Comparison of ENCODE assay signal across 8 cellular contexts in genomic region chr19:16571689-16572331, GRCh38. TPM values are rescaled to one million over a fixed set of nuclear protein-coding genes. Genes with fewer than 3 reads are reported as not detected.
A peak's percentile ranks its signal among the peaks of the same experiment; 100 is the strongest.
DNase-seq lines count a peak whose midpoint lies in the region; ATAC-seq and TF ChIP-seq lines count a peak whose summit lies in the region.

No MANE protein-coding gene starts in this region.

- H3K4me3 ChIP-seq in adrenal gland, result peak overlapping the region; percentile 20 to 89 (median 58)

- H3K36me3 ChIP-seq in adrenal gland (replicated peaks in 1 of 2), result peaks cover 0 to 28% of the 10 kb centered on the region in 2 donors

- WGBS in adrenal gland, 4 donors, result 1 to 11% (median 2%) methylated on average over 9 to 80 of the region's 80 CpGs

- H3K9me3 ChIP-seq in adrenal gland (replicated peaks in 1 of 3), result no peaks in the 10 kb centered on the region

- no peak for TF ChIP-seq POLR2A in adrenal gland (IDR thresholded peaks at IDR 0.05)

- ATAC-seq in GM21529 (IDR thresholded peaks at IDR 0.05; ENCODE audit: unreplicated experiment), result peak; percentile 28
- ATAC-seq in stimulated activated naive CD8-positive, alpha-beta T cell treated with anti-CD3 and anti-CD28 coated beads, Interleukin-15, Interleukin-2, amounts not matched to agents 100 U/mL and 50 U/mL, for 24 hours, result peak; percentile 22

- TF ChIP-seq CTCF in GM12873 (IDR thresholded peaks at IDR 0.05; ENCODE audit: insufficient read depth, low read depth, low read length, missing control alignments) (peak; percentile 5), adrenal gland (IDR thresholded peaks at IDR 0.05) (no peak)

- H3K27ac ChIP-seq in adrenal gland, result peak overlapping the region in 4 of 5 donors; percentile 65 to 94 (median 79)

- intact Hi-C loops in adrenal gland (cut with DNase I), result loop anchor here in 1 of 2 donors (10.0 kb wide), 1 partner anchor 53 kb away; the partner anchor contains the start of gene MED26

- no peaks in the 10 kb centered on the region for H3K27me3 ChIP-seq in adrenal gland

- peak; percentile 26 for DNase-seq in M059J (ENCODE audit: low read depth)
- peak in 6 of 7 donors; percentile 47 to 71 (median 60) for DNase-seq in adrenal gland
- DNase-seq in islet precursor cell, result peak; percentile 67
- DNase-seq in stimulated activated naive CD8-positive, alpha-beta T cell treated with anti-CD3 and anti-CD28 coated beads, Interleukin-15, Interleukin-2, amounts not matched to agents 100 U/mL and 50 U/mL, for 24 hours, result peak; percentile 54
- no peak for DNase-seq in central memory CD4-positive, alpha-beta T cell
- DNase-seq in SKM-1 treated with dmso at 0.1 percent for 144 hours (lab: John Stamatoyannopoulos, UW; ENCODE audit: unreplicated experiment), result no peak

- H3K4me1 ChIP-seq in adrenal gland (replicated peaks in 1 of 2), result peaks cover 16 to 32% of the 10 kb centered on the region in 2 donors

RNA-seq across cellular contexts. Expression of gene SLC35E1, which starts 0.4 kb away (rescaled TPM):
- 35.7 and 43.5 TPM in 2 replicates for total RNA-seq in M059J (2014; rRNA removed; shearing (Covaris generic))
- 10 to 100 TPM; 22.6 to 49.8 (median 40.2) TPM for total RNA-seq in adrenal gland
- polyA plus RNA-seq in adrenal gland, result 10 to 100 TPM; 22.0 to 43.1 (median 26.8) TPM

RNA-seq across cellular contexts. Expression of gene CHERP, which starts 29.6 kb away (rescaled TPM):
- total RNA-seq in M059J (2014; rRNA removed; shearing (Covaris generic)), result 4.5 and 7.5 TPM in 2 replicates
- total RNA-seq in adrenal gland, result 10 to 100 TPM in 7 of 8 donors, 1 to 10 TPM in 1; 8.4 to 50.7 (median 23.7) TPM
- polyA plus RNA-seq in adrenal gland, result 10 to 100 TPM; 11.3 to 39.3 (median 24.8) TPM

RNA-seq across cellular contexts. Expression of gene MED26, which starts 56.2 kb away (rescaled TPM):
- total RNA-seq in M059J (2014; rRNA removed; shearing (Covaris generic)), result 4.0 and 9.2 TPM in 2 replicates
- 10 to 100 TPM in 3 of 8 donors, 1 to 10 TPM in 5; 8.1 to 17.3 (median 9.6) TPM for total RNA-seq in adrenal gland
- polyA plus RNA-seq in adrenal gland, result 1 to 10 TPM; 4.6 to 6.9 (median 6.4) TPM

Comparison
In these comparisons a context has a peak if more than half of its experiments do, and no peak if none do; other contexts are left out.
1. DNase-seq: peak in M059J (single experiment), adrenal gland (6 of 7), islet precursor cell (single experiment) and stimulated activated naive CD8-positive, alpha-beta T cell treated with anti-CD3 and anti-CD28 coated beads, Interleukin-15, Interleukin-2, amounts not matched to agents 100 U/mL and 50 U/mL, for 24 hours (single experiment); none in central memory CD4-positive, alpha-beta T cell (single experiment) and SKM-1 treated with dmso at 0.1 percent for 144 hours (single experiment).